In genomic region chr3:15098503-15099363, GRCh38 we compare ENCODE assay signal across 1 cellular context.
TF ChIP-seq lines count a peak whose summit lies in the region.

RBSN (minus strand) TSS chr3:15099148; CDS start chr3:15096120, 3,028 bp downstream.

TF ChIP-seq in WTC11, 78 proteins besides CTCF, POLR2A, EP300 and RAD21 (continued from another document):
- TF ChIP-seq STAT6 (CRISPR knock-in tag; conservative IDR thresholded peaks at IDR 0.05; ENCODE audit: low read depth) = no peak
- TF ChIP-seq E2F1 (CRISPR knock-in tag; IDR thresholded peaks at IDR 0.05) = 0 out of 2 replicates have a peak, but pooled peaks have one; percentile 58
- TF ChIP-seq JAZF1 (CRISPR knock-in tag; IDR thresholded peaks at IDR 0.05) = no peak
- no peak for TF ChIP-seq PRDM15 (CRISPR knock-in tag; IDR thresholded peaks at IDR 0.05)
- TF ChIP-seq CBFB (CRISPR knock-in tag; IDR thresholded peaks at IDR 0.05; ENCODE audit: low read depth) = no peak
- TF ChIP-seq ELF4 (CRISPR knock-in tag; IDR thresholded peaks at IDR 0.05; ENCODE audit: low read depth) = no peak
- no peak for TF ChIP-seq ZNF138 (CRISPR knock-in tag; conservative IDR thresholded peaks at IDR 0.05)
- TF ChIP-seq CREM (CRISPR knock-in tag; IDR thresholded peaks at IDR 0.05) = peak; percentile 89; the same call in 1 of the 2 replicates
- TF ChIP-seq FOXP1 (CRISPR knock-in tag; IDR thresholded peaks at IDR 0.05; ENCODE audit: borderline replicate concordance) = peak; percentile 89
- TF ChIP-seq ARID4B (CRISPR knock-in tag; IDR thresholded peaks at IDR 0.05; ENCODE audit: borderline replicate concordance) = 0 out of 2 replicates have a peak, but pooled peaks have one; percentile 74
- peak; percentile 71; the same call in 1 of the 2 replicates for TF ChIP-seq SMAD3 (CRISPR knock-in tag; IDR thresholded peaks at IDR 0.05; ENCODE audit: borderline replicate concordance)
- peak; percentile 16; the same call in 1 of the 2 replicates for TF ChIP-seq ETV6 (CRISPR knock-in tag; IDR thresholded peaks at IDR 0.05)
- TF ChIP-seq FOXK1 (CRISPR knock-in tag; IDR thresholded peaks at IDR 0.05) = peak; percentile 86
- peak; percentile 65; the same call in 1 of the 2 replicates for TF ChIP-seq ZNF232 (CRISPR knock-in tag; IDR thresholded peaks at IDR 0.05)
- no peak; the same call in 1 of the 2 replicates for TF ChIP-seq CREB1 (CRISPR knock-in tag; IDR thresholded peaks at IDR 0.05)
- no peak for TF ChIP-seq EMX1 (CRISPR knock-in tag; IDR thresholded peaks at IDR 0.05)
- TF ChIP-seq RORB (CRISPR knock-in tag; IDR thresholded peaks at IDR 0.05) = no peak
- no peak for TF ChIP-seq AR (CRISPR knock-in tag; IDR thresholded peaks at IDR 0.05)
- 0 out of 2 replicates have a peak, but pooled peaks have one; percentile 20 for TF ChIP-seq SMAD4 (CRISPR knock-in tag; IDR thresholded peaks at IDR 0.05)
- 0 out of 2 replicates have a peak, but pooled peaks have one; percentile 74 for TF ChIP-seq ZBTB43 (CRISPR knock-in tag; IDR thresholded peaks at IDR 0.05)
- TF ChIP-seq MAX (CRISPR knock-in tag; IDR thresholded peaks at IDR 0.05) = peak; percentile 84
- TF ChIP-seq E2F4 (CRISPR knock-in tag; IDR thresholded peaks at IDR 0.05; ENCODE audit: borderline replicate concordance, low read depth) = peak; percentile 96
- no peak for TF ChIP-seq ATF1 (CRISPR knock-in tag; IDR thresholded peaks at IDR 0.05)
- no peak for TF ChIP-seq TEAD4 (CRISPR knock-in tag; IDR thresholded peaks at IDR 0.05)
- peak; percentile 97 for TF ChIP-seq KAT7 (CRISPR knock-in tag; IDR thresholded peaks at IDR 0.05; ENCODE audit: borderline replicate concordance)
- peak; percentile 22; the same call in 1 of the 2 replicates for TF ChIP-seq NFE2L1 (CRISPR knock-in tag; IDR thresholded peaks at IDR 0.05)
- 0 out of 2 replicates have a peak, but pooled peaks have one; percentile 43 for TF ChIP-seq IRF1 (CRISPR knock-in tag; IDR thresholded peaks at IDR 0.05)
- TF ChIP-seq MYBL2 (CRISPR knock-in tag; IDR thresholded peaks at IDR 0.05) = peak; percentile 95
- 0 out of 2 replicates have a peak, but pooled peaks have one; percentile 49 for TF ChIP-seq FOXP4 (CRISPR knock-in tag; IDR thresholded peaks at IDR 0.05)
